Comparison of ENCODE assay signal across 35 cellular contexts in the genomic region with DNA sequence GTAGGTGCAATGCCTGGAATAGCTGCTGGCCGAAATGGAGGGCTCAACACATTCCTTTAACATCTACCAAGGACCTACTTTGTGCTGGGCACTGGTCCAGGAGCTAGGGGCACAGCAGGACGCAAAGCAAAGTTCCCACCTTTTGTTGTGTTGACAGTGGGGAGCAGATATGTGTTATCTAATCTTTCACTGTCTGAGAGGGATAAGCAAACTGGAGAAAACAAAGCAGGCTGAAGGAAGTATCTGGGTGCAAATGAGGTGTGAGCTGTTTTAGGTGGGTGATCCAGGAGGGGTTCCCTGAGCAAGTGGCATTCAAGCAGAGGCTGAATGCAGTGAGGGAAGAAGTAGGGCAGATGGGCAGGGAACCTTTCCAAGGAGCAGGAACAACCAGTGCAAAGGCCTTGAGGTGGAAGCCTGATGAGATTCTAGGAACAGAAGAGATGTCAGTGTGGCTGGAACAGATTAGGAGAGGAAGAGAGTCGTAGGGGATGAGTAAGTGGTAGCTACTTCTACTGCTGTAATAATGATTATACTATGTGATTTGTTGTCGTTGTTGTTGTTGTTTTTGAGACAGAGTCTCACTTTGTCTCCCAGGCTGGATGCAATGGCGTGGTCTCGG. TPM values are rescaled to one million over a fixed set of nuclear protein-coding genes. Genes with fewer than 3 reads are reported as not detected.
DNase-seq lines count a peak whose midpoint lies in the region; ATAC-seq and TF ChIP-seq lines count a peak whose summit lies in the region.
"Had no signal": no experiment of that assay in that cellular context is flagged by ENCODE, and none has a peak within 500 bp of the region (broad histone marks: within the 10 kb centered on the region; RNA-seq: fewer than 3 reads in every experiment).

No MANE protein-coding gene starts in this region.

- TF ChIP-seq CTCF in SK-N-SH (IDR thresholded peaks at IDR 0.05), result no peak
- no peak for TF ChIP-seq CTCF in endothelial cell (IDR thresholded peaks at IDR 0.05; ENCODE audit: unreplicated experiment)
- TF ChIP-seq CTCF in parathyroid adenoma (IDR thresholded peaks at IDR 0.05), result no peak

- H2AFZ ChIP-seq in SK-N-SH (ENCODE audit: low read depth) (0 out of 2 replicates have a peak overlapping the region, but pooled peaks have one; percentile 6), parathyroid adenoma (peak overlapping the region; percentile 66)

- peaks cover 9% of the 10 kb centered on the region for H4K20me1 ChIP-seq in SK-N-SH (ENCODE audit: insufficient read depth)

- no peak overlapping the region; the same call in 1 of the 2 replicates for H3K4me2 ChIP-seq in SK-N-SH
- H3K4me2 ChIP-seq in parathyroid adenoma (ENCODE audit: low read length), result no peak overlapping the region

- no peaks in the 10 kb centered on the region for H3K9me2 ChIP-seq in SK-N-SH

- no peak for ATAC-seq in SK-N-SH treated with all-trans-retinoic acid at 6 μM for 48 hours
- ATAC-seq in GM18858 (IDR thresholded peaks at IDR 0.05; ENCODE audit: unreplicated experiment), result no peak
- no peak for ATAC-seq in HG02852 (IDR thresholded peaks at IDR 0.05; ENCODE audit: unreplicated experiment)
- ATAC-seq: left cardiac atrium; PC-3; stimulated activated naive CD8-positive, alpha-beta T cell treated with anti-CD3 and anti-CD28 coated beads, Interleukin-15, amount 100 ng/mL, for 72 hours had no signal

- H3K27ac ChIP-seq in SK-N-SH (ENCODE audit: low read depth in 2 of 2, low read length in 1 of 2) (no peak overlapping the region), parathyroid adenoma (no peak overlapping the region)
- H3K27ac ChIP-seq: ascending aorta, esophagus muscularis mucosa, HL-60 had no signal

- TF ChIP-seq EP300 in SK-N-SH (IDR thresholded peaks at IDR 0.05; ENCODE audit: borderline replicate concordance in 1 of 2, low read depth in 1 of 2, low read length in 1 of 2), result no peak
- no peak for TF ChIP-seq EP300 in Ishikawa (IDR thresholded peaks at IDR 0.05; ENCODE audit: borderline replicate concordance)

- no peak for DNase-seq in SK-N-SH
- no peak for DNase-seq in endothelial cell (ENCODE audit: low spot score)
- no peak for DNase-seq in NCI-H345 treated with DMSO at 0.1 percent for 48 hours (lab: John Stamatoyannopoulos, UW; ENCODE audit: unreplicated experiment)
- DNase-seq: 8988T; activated B cell treated with CpG ODN at 0.5 μM for 24 hours; activated CD4-positive, alpha-beta memory T cell treated with anti-CD3 and anti-CD28 coated beads, Interleukin-2, amount 10 ng/mL, durations not matched to agents 7 days and 5 days; activated naive CD4-positive, alpha-beta T cell treated with Interleukin-2 at 50 U/mL for 16 hours; activated T-cell treated with anti-CD3 and anti-CD28 coated beads, Interleukin-2, amount 50 U/mL, for 24 hours; cerebellar nuclear complex; COR-L47; DND-41; effector CD8-positive, alpha-beta T cell; HCEC 1CT; left cardiac atrium; midbrain; MM.1S; NCI-H1694; NCI-H774; nephron progenitor cell; PC-3; stimulated activated CD4-positive, alpha-beta T cell treated with anti-CD3 and anti-CD28 coated beads, Interleukin-2, amount 100 ng/mL, for 48 hours; stimulated activated naive CD8-positive, alpha-beta T cell treated with anti-CD3 and anti-CD28 coated beads, Interleukin-15, amount 100 ng/mL, for 72 hours; T-helper 2 cell had no signal

- H3K36me3 ChIP-seq in SK-N-SH (replicated peaks in 1 of 2; ENCODE audit: control insufficient read depth in 1 of 2, insufficient read depth in 2 of 2, low read length in 1 of 2) (peaks cover 0 to 3% of the 10 kb centered on the region in 2 experiments), parathyroid adenoma (ENCODE audit: control insufficient read depth, insufficient read depth, low read length) (no peaks in the 10 kb centered on the region)
- H3K36me3 ChIP-seq: ascending aorta had no signal

- H3K4me1 ChIP-seq in SK-N-SH (ENCODE audit: control insufficient read depth in 1 of 2, insufficient read depth in 2 of 2, low read depth in 1 of 2, low read length in 1 of 2) (peaks cover 9 to 12% of the 10 kb centered on the region in 2 experiments; a peak in 2 of 4 replicates), parathyroid adenoma (peaks cover 7% of the 10 kb centered on the region)

- no peak overlapping the region for H3K4me3 Mint-ChIP-seq in endothelial cell (ENCODE audit: unreplicated experiment)
- H3K4me3 Mint-ChIP-seq: activated B cell treated with CpG ODN at 0.5 μM for 24 hours; activated CD4-positive, alpha-beta memory T cell treated with anti-CD3 and anti-CD28 coated beads, Interleukin-2, amount 10 ng/mL, durations not matched to agents 7 days and 5 days; activated T-cell treated with anti-CD3 and anti-CD28 coated beads, Interleukin-2, amount 50 U/mL, for 24 hours; IgD-negative memory B cell; nephron progenitor cell; stimulated activated naive CD8-positive, alpha-beta T cell treated with anti-CD3 and anti-CD28 coated beads, Interleukin-15, amount 100 ng/mL, for 72 hours had no signal

- H3K9ac ChIP-seq in SK-N-SH (no peak overlapping the region), parathyroid adenoma (no peak overlapping the region)

- H3K27me3 ChIP-seq in SK-N-SH (ENCODE audit: insufficient read depth) (no peaks in the 10 kb centered on the region), parathyroid adenoma (ENCODE audit: control insufficient read depth, insufficient read depth, low read length) (no peaks in the 10 kb centered on the region)
- H3K27me3 ChIP-seq: ascending aorta, esophagus muscularis mucosa had no signal

- H3K27ac Mint-ChIP-seq in endothelial cell (ENCODE audit: unreplicated experiment), result peak overlapping the region; percentile 15
- H3K27ac Mint-ChIP-seq: activated B cell treated with CpG ODN at 0.5 μM for 24 hours; activated CD4-positive, alpha-beta memory T cell treated with anti-CD3 and anti-CD28 coated beads, Interleukin-2, amount 10 ng/mL, durations not matched to agents 7 days and 5 days; activated T-cell treated with anti-CD3 and anti-CD28 coated beads, Interleukin-2, amount 50 U/mL, for 24 hours; IgD-negative memory B cell; nephron progenitor cell; stimulated activated naive CD8-positive, alpha-beta T cell treated with anti-CD3 and anti-CD28 coated beads, Interleukin-15, amount 100 ng/mL, for 72 hours had no signal

- peaks cover 16% of the 10 kb centered on the region for H3K79me2 ChIP-seq in SK-N-SH (ENCODE audit: insufficient read depth)
- no peaks in the 10 kb centered on the region for H3K79me2 ChIP-seq in parathyroid adenoma

- H3K9me3 Mint-ChIP-seq in endothelial cell (ENCODE audit: unreplicated experiment), result no peaks in the 10 kb centered on the region
- H3K9me3 Mint-ChIP-seq: activated B cell treated with CpG ODN at 0.5 μM for 24 hours; activated CD4-positive, alpha-beta memory T cell treated with anti-CD3 and anti-CD28 coated beads, Interleukin-2, amount 10 ng/mL, durations not matched to agents 7 days and 5 days; activated T-cell treated with anti-CD3 and anti-CD28 coated beads, Interleukin-2, amount 50 U/mL, for 24 hours; IgD-negative memory B cell; stimulated activated naive CD8-positive, alpha-beta T cell treated with anti-CD3 and anti-CD28 coated beads, Interleukin-15, amount 100 ng/mL, for 72 hours had no signal

- peaks cover 7% of the 10 kb centered on the region for H3K27me3 Mint-ChIP-seq in endothelial cell (ENCODE audit: unreplicated experiment)
- H3K27me3 Mint-ChIP-seq: activated T-cell treated with anti-CD3 and anti-CD28 coated beads, Interleukin-2, amount 50 U/mL, for 24 hours; stimulated activated naive CD8-positive, alpha-beta T cell treated with anti-CD3 and anti-CD28 coated beads, Interleukin-15, amount 100 ng/mL, for 72 hours had no signal

- TF ChIP-seq RAD21 in SK-N-SH (IDR thresholded peaks at IDR 0.05; ENCODE audit: low read length) (no peak), Ishikawa (IDR thresholded peaks at IDR 0.05; ENCODE audit: low read depth) (no peak)

- no peaks in the 10 kb centered on the region for H3K9me3 ChIP-seq in SK-N-SH
- H3K9me3 ChIP-seq in parathyroid adenoma (ENCODE audit: control insufficient read depth, low read length), result no peaks in the 10 kb centered on the region
- H3K9me3 ChIP-seq: ascending aorta, esophagus muscularis mucosa had no signal

- peaks cover 28% of the 10 kb centered on the region for H3K4me1 Mint-ChIP-seq in endothelial cell (ENCODE audit: unreplicated experiment)

- peaks cover 8% of the 10 kb centered on the region for H3K36me3 Mint-ChIP-seq in endothelial cell (ENCODE audit: low read depth, unreplicated experiment)
- H3K36me3 Mint-ChIP-seq: IgD-negative memory B cell had no signal

- 47% methylated on average over 6 of the region's 6 CpGs for WGBS in SK-N-SH (ENCODE audit: low lambda C conversion rate)

- POLR2A ChIA-PET in SK-N-SH (lab: Yijun Ruan, JAX), result no interaction called here

- H3F3A ChIP-seq in SK-N-SH (replicated peaks; ENCODE audit: insufficient read depth), result peaks cover 33% of the 10 kb centered on the region

- H3K4me3 ChIP-seq in SK-N-SH (ENCODE audit: low read depth in 2 of 2, low read length in 1 of 2), result no peak overlapping the region
- H3K4me3 ChIP-seq in parathyroid adenoma (ENCODE audit: low read depth, low read length), result no peak overlapping the region
- H3K4me3 ChIP-seq: ascending aorta, esophagus muscularis mucosa had no signal

- CTCF ChIA-PET in SK-N-SH (lab: Yijun Ruan, JAX), result interaction anchor here (0.6 to 1.4 kb wide), 3 partner anchors 66 to 113 kb away, joined by 3 to 4 read pairs (median 3); no protein-coding TSS in a partner anchor

TF ChIP-seq in SK-N-SH, 30 proteins besides CTCF, POLR2A, EP300 and RAD21 (continues in another document):
- no peak for TF ChIP-seq MEF2A (IDR thresholded peaks at IDR 0.05; ENCODE audit: borderline replicate concordance, low read depth)

TF ChIP-seq in SK-N-SH treated with all-trans-retinoic acid at 6 μM for 48 hours, 23 proteins besides CTCF, POLR2A, EP300 and RAD21 (continues in another document):
- TF ChIP-seq PPARA (CRISPR knock-in tag; IDR thresholded peaks at IDR 0.05; ENCODE audit: borderline replicate concordance) (no peak), ZC3H10 (CRISPR knock-in tag; IDR thresholded peaks at IDR 0.05) (no peak)

TF ChIP-seq in Ishikawa, 13 proteins besides CTCF, POLR2A, EP300 and RAD21 (continues in another document):
- 0 out of 2 replicates have a peak, but pooled peaks have one; percentile 40 for TF ChIP-seq NFIC (IDR thresholded peaks at IDR 0.05)

RNA-seq across cellular contexts. Expression of gene PLAUR, which starts 2.2 kb away (rescaled TPM):
- polyA plus RNA-seq in SK-N-SH (2012; rRNA removed), result 249 and 299 TPM in 2 replicates
- polyA plus RNA-seq in SK-N-SH (2012; cell fraction: cytosol; rRNA removed), result 120 and 152 TPM in 2 replicates
- polyA plus RNA-seq in SK-N-SH (2012; cell fraction: nucleus; rRNA removed), result 256 and 307 TPM in 2 replicates
- 16.3 TPM for total RNA-seq in endothelial cell (ENCODE audit: unreplicated experiment)

RNA-seq across cellular contexts. Expression of gene CADM4, which starts 32.5 kb away (rescaled TPM):
- polyA plus RNA-seq in SK-N-SH (2012; rRNA removed), result 21.4 and 28.9 TPM in 2 replicates
- 13.2 and 18.6 TPM in 2 replicates for polyA plus RNA-seq in SK-N-SH (2012; cell fraction: cytosol; rRNA removed)
- polyA plus RNA-seq in SK-N-SH (2012; cell fraction: nucleus; rRNA removed), result 11.9 and 25.2 TPM in 2 replicates
- 21.1 TPM for total RNA-seq in endothelial cell (ENCODE audit: unreplicated experiment)
- total RNA-seq: activated B cell treated with CpG ODN at 0.5 μM for 24 hours had no signal
- polyA plus RNA-seq: IgD-negative memory B cell had no signal

RNA-seq across cellular contexts. Expression of gene IRGC, which starts 43.7 kb away (rescaled TPM):
- not detected in 2 replicates for polyA plus RNA-seq in SK-N-SH (2012; rRNA removed)
- polyA plus RNA-seq in SK-N-SH (2012; cell fraction: cytosol; rRNA removed), result not detected in 2 replicates
- not detected in 2 replicates for polyA plus RNA-seq in SK-N-SH (2012; cell fraction: nucleus; rRNA removed)
- not detected for total RNA-seq in endothelial cell (ENCODE audit: unreplicated experiment)
- total RNA-seq: activated B cell treated with CpG ODN at 0.5 μM for 24 hours; activated CD4-positive, alpha-beta memory T cell treated with anti-CD3 and anti-CD28 coated beads, Interleukin-2, amount 10 ng/mL, durations not matched to agents 7 days and 5 days; ascending aorta; esophagus muscularis mucosa; left cardiac atrium; PC-3; pulmonary artery endothelial cell; skeletal muscle tissue; ureter had no signal
- polyA plus RNA-seq: IgD-negative memory B cell had no signal

RNA-seq across cellular contexts. Expression of gene ZNF428, which starts 52.7 kb away (rescaled TPM):
- polyA plus RNA-seq in SK-N-SH (2012; rRNA removed), result 60.9 and 79.5 TPM in 2 replicates
- 56.7 and 67.9 TPM in 2 replicates for polyA plus RNA-seq in SK-N-SH (2012; cell fraction: cytosol; rRNA removed)
- 32.6 and 47.0 TPM in 2 replicates for polyA plus RNA-seq in SK-N-SH (2012; cell fraction: nucleus; rRNA removed)
- 97.7 TPM for total RNA-seq in endothelial cell (ENCODE audit: unreplicated experiment)
